ENCODE assay signal across 14 cellular contexts in genomic region chr2:195622966-195623365, GRCh38. TPM values are rescaled to one million over a fixed set of nuclear protein-coding genes. Genes with fewer than 3 reads are reported as not detected.
A peak's percentile ranks its signal among the peaks of the same experiment; 100 is the strongest.
DNase-seq lines count a peak whose midpoint lies in the region; ATAC-seq, FAIRE-seq and TF ChIP-seq lines count a peak whose summit lies in the region.
"Had no signal": no experiment of that assay in that cellular context is flagged by ENCODE, and none has a peak within 500 bp of the region (broad histone marks: within the 10 kb centered on the region; RNA-seq: fewer than 3 reads in every experiment).

No MANE protein-coding gene starts in this region.

- in situ Hi-C loops in HepG2 (cut with HindIII; ENCODE audit: extremely low pct_ligation_motif_present, low pct_unique_long_range_greater_than_20kb) (no loop called here), GM13976 (cut with MboI; ENCODE audit: low sequenced_read_pairs, unreplicated experiment) (no loop called here)

- H3K4me1 Mint-ChIP-seq in activated CD8-positive, alpha-beta T cell treated with anti-CD3 and anti-CD28 coated beads for 36 hours (ENCODE audit: low read depth) = peaks cover 6% of the 10 kb centered on the region

- DNase-seq in HepG2 (ENCODE audit: low spot score) (peak; percentile 30), right lobe of liver (no peak), RWPE2 (ENCODE audit: low spot score) (no peak), urothelium cell line (ENCODE audit: low spot score) (peak; percentile 39), GM13976 (ENCODE audit: low spot score) (no peak)
- DNase-seq in stimulated activated CD4-positive, alpha-beta T cell treated with anti-CD3 and anti-CD28 coated beads, Interleukin-1b, Interleukin-23, amount 100 ng/mL, for 48 hours = no peak
- DNase-seq in activated CD8-positive, alpha-beta T cell treated with anti-CD3 and anti-CD28 coated beads for 36 hours = no peak
- DNase-seq: activated CD4-positive, alpha-beta T cell treated with anti-CD3 and anti-CD28 coated beads for 4 hours; effector CD4-positive, alpha-beta T cell; islet precursor cell; uterus had no signal

- H3K27ac Mint-ChIP-seq in activated CD8-positive, alpha-beta T cell treated with anti-CD3 and anti-CD28 coated beads for 36 hours = no peak overlapping the region
- H3K27ac Mint-ChIP-seq: progenitor cell of endocrine pancreas had no signal

- H3K27me3 ChIP-seq in HepG2 (ENCODE audit: control insufficient read depth in 1 of 2, insufficient read depth in 2 of 2, low read length in 2 of 2) (peaks cover 0 to 3% of the 10 kb centered on the region in 2 experiments; a peak in 1 of 5 replicates), right lobe of liver (no peaks in the 10 kb centered on the region), RWPE2 (ENCODE audit: insufficient read depth, poor library complexity, severe bottlenecking) (no peaks in the 10 kb centered on the region)
- H3K27me3 ChIP-seq: gastroesophageal sphincter, uterus had no signal

- ATAC-seq in HepG2 = no peak; the same call in 2 of the 3 replicates
- no peak for ATAC-seq in right lobe of liver
- ATAC-seq in HG02981 (IDR thresholded peaks at IDR 0.05; ENCODE audit: unreplicated experiment) = peak; percentile 80
- ATAC-seq in RWPE2 (ENCODE audit: low read depth) = peak; percentile 98
- ATAC-seq in activated CD8-positive, alpha-beta T cell treated with anti-CD3 and anti-CD28 coated beads for 36 hours = no peak
- ATAC-seq: gastroesophageal sphincter had no signal

- intact Hi-C loops in HepG2 (cut with micrococcal nuclease; ENCODE audit: unreplicated experiment) (no loop called here), right lobe of liver (cut with DNase I) (no loop called here)
- intact Hi-C loops in activated CD8-positive, alpha-beta T cell treated with anti-CD3 and anti-CD28 coated beads for 36 hours (cut with micrococcal nuclease) = no loop called here

- no peak overlapping the region for H3K4me3 Mint-ChIP-seq in activated CD8-positive, alpha-beta T cell treated with anti-CD3 and anti-CD28 coated beads for 36 hours

- no peak overlapping the region for H2AFZ ChIP-seq in HepG2 (ENCODE audit: low read length)

- no TSS peak for BruUV-seq in HepG2 (replicated peaks; lab: Mats Ljungman, UMichigan)

- no peaks in the 10 kb centered on the region; the same call in 1 of the 2 replicates for H3K4me1 ChIP-seq in HepG2 (ENCODE audit: insufficient read depth, low read length)
- no peaks in the 10 kb centered on the region for H3K4me1 ChIP-seq in right lobe of liver
- H3K4me1 ChIP-seq in RWPE2 (ENCODE audit: insufficient read depth, poor library complexity, severe bottlenecking) = peaks cover 15% of the 10 kb centered on the region
- H3K4me1 ChIP-seq: gastroesophageal sphincter, uterus had no signal

- H3K79me2 ChIP-seq in HepG2 (ENCODE audit: insufficient read depth, low read length) = no peaks in the 10 kb centered on the region

- no peak overlapping the region for H3K9ac ChIP-seq in HepG2 (ENCODE audit: insufficient read depth, low read depth, low read length)

- no peaks in the 10 kb centered on the region for H4K20me1 ChIP-seq in HepG2 (ENCODE audit: insufficient read depth, low read length)

- H3K36me3 ChIP-seq in HepG2 (replicated peaks in 1 of 2; ENCODE audit: control insufficient read depth in 1 of 2, insufficient read depth in 2 of 2, low read length in 2 of 2) (no peaks in the 10 kb centered on the region), right lobe of liver (no peaks in the 10 kb centered on the region), RWPE2 (ENCODE audit: low read depth) (no peaks in the 10 kb centered on the region)
- H3K36me3 ChIP-seq: gastroesophageal sphincter, uterus had no signal

- no peak overlapping the region for H3K27ac ChIP-seq in HepG2 (ENCODE audit: extremely low read length, insufficient read depth, low read length)
- no peak overlapping the region for H3K27ac ChIP-seq in right lobe of liver
- H3K27ac ChIP-seq in RWPE2 (ENCODE audit: poor library complexity, severe bottlenecking) = peak overlapping the region; percentile 80
- H3K27ac ChIP-seq: gastroesophageal sphincter, uterus had no signal

- H3K36me3 Mint-ChIP-seq in activated CD8-positive, alpha-beta T cell treated with anti-CD3 and anti-CD28 coated beads for 36 hours (ENCODE audit: low read depth) = no peaks in the 10 kb centered on the region

- no peak for TF ChIP-seq EP300 in HepG2 (IDR thresholded peaks at IDR 0.05; ENCODE audit: low read depth in 2 of 2, low read length in 2 of 2)
- no peak for TF ChIP-seq EP300 in HepG2 (CRISPR knock-in tag; IDR thresholded peaks at IDR 0.05; ENCODE audit: borderline replicate concordance)

- no peak for TF ChIP-seq RAD21 in HepG2 (CRISPR knock-in tag; IDR thresholded peaks at IDR 0.05)

- H3K9me3 ChIP-seq in HepG2 (ENCODE audit: low read length) (no peaks in the 10 kb centered on the region), right lobe of liver (no peaks in the 10 kb centered on the region), RWPE2 (ENCODE audit: severe bottlenecking) (no peaks in the 10 kb centered on the region)
- H3K9me3 ChIP-seq: gastroesophageal sphincter, uterus had no signal

- TF ChIP-seq CTCF in HepG2 (CRISPR knock-in tag; IDR thresholded peaks at IDR 0.05) (no peak), right lobe of liver (IDR thresholded peaks at IDR 0.05) (no peak), RWPE2 (IDR thresholded peaks at IDR 0.05; ENCODE audit: poor library complexity, severe bottlenecking) (no peak), GM13976 (IDR thresholded peaks at IDR 0.05; ENCODE audit: borderline replicate concordance, control extremely low read depth, extremely low read depth, insufficient read depth, missing control alignments) (no peak)
- no peak for TF ChIP-seq CTCF in activated CD8-positive, alpha-beta T cell treated with anti-CD3 and anti-CD28 coated beads for 36 hours (IDR thresholded peaks at IDR 0.05)

- no peak for TF ChIP-seq POLR2A in HepG2 (IDR thresholded peaks at IDR 0.05; ENCODE audit: insufficient read depth in 1 of 2, low read depth in 2 of 2, low read length in 2 of 2)
- TF ChIP-seq POLR2A in right lobe of liver (IDR thresholded peaks at IDR 0.05) = no peak

- H3K9me3 Mint-ChIP-seq in activated CD8-positive, alpha-beta T cell treated with anti-CD3 and anti-CD28 coated beads for 36 hours = no peaks in the 10 kb centered on the region

- no peak for FAIRE-seq in HepG2 (lab: Jason Lieb, UNC)
- no peak for FAIRE-seq in urothelium cell line (lab: Jason Lieb, UNC)

- H3K4me3 ChIP-seq in HepG2 (replicated peaks in 1 of 3; ENCODE audit: insufficient read depth in 1 of 3, low read depth in 2 of 3, low read length in 3 of 3) (no peak overlapping the region), right lobe of liver (no peak overlapping the region), RWPE2 (ENCODE audit: severe bottlenecking) (no peak overlapping the region)
- H3K4me3 ChIP-seq: gastroesophageal sphincter, uterus had no signal

- CTCF ChIA-PET in HepG2 (lab: Yijun Ruan, JAX; ENCODE audit: low intra/inter-chr PET ratio, low total read pairs) = no interaction called here
- CTCF ChIA-PET in activated CD8-positive, alpha-beta T cell treated with anti-CD3 and anti-CD28 coated beads for 36 hours (lab: Charles Lee) = interaction anchor here (0.6 to 1.5 kb wide), 2 partner anchors 15 to 30 kb away, joined by 3 to 4 read pairs; no protein-coding TSS in a partner anchor

- no peaks in the 10 kb centered on the region for H3K27me3 Mint-ChIP-seq in activated CD8-positive, alpha-beta T cell treated with anti-CD3 and anti-CD28 coated beads for 36 hours
- H3K27me3 Mint-ChIP-seq: progenitor cell of endocrine pancreas had no signal

- no peak overlapping the region for H3K4me2 ChIP-seq in HepG2 (ENCODE audit: low read depth, low read length)

- POLR2A ChIA-PET in HepG2 (lab: Yijun Ruan, JAX) = no interaction called here
- POLR2A ChIA-PET in activated CD8-positive, alpha-beta T cell treated with anti-CD3 and anti-CD28 coated beads for 36 hours (lab: Charles Lee) = no interaction called here

TF ChIP-seq in HepG2, 621 proteins besides CTCF, POLR2A, EP300 and RAD21:
- TF ChIP-seq ZNF615 (CRISPR knock-in tag; IDR thresholded peaks at IDR 0.05; ENCODE audit: borderline replicate concordance) (no peak), NAIF1 (CRISPR knock-in tag; IDR thresholded peaks at IDR 0.05; ENCODE audit: borderline replicate concordance) (no peak), ELF3 (CRISPR knock-in tag; IDR thresholded peaks at IDR 0.05) (no peak), ARNT2 (CRISPR knock-in tag; IDR thresholded peaks at IDR 0.05; ENCODE audit: low read depth) (no peak), SOX13 (IDR thresholded peaks at IDR 0.05) (no peak), SOX13 (CRISPR knock-in tag; conservative IDR thresholded peaks at IDR 0.05 in 1 of 2, IDR thresholded peaks at IDR 0.05 in 1 of 2) (0 out of 4 replicates have a peak, but pooled peaks of 1 of the 2 experiments have one; percentile 25)

RNA-seq across cellular contexts. Expression of gene SLC39A10, which starts 34.1 kb away (rescaled TPM):
- 7.2 and 13.2 TPM in 2 replicates for total RNA-seq in HepG2 (2016; rRNA removed; fragmentation: Illumina TruSeq; extraction: Trizol)
- 2.7 and 4.0 TPM in 2 replicates for total RNA-seq in HepG2 (2016; cell fraction: cytosol; rRNA removed; fragmentation: Illumina TruSeq; extraction: Trizol; ENCODE audit: low read depth)
- total RNA-seq in HepG2 (2016; cell fraction: insoluble cytoplasmic fraction; rRNA removed; fragmentation: Illumina TruSeq; extraction: Trizol) = 7.2 and 12.7 TPM in 2 replicates
- 3.5 and 4.7 TPM in 2 replicates for total RNA-seq in HepG2 (2016; cell fraction: membrane; rRNA removed; fragmentation: Illumina TruSeq; extraction: Trizol)
- total RNA-seq in HepG2 (2016; cell fraction: nucleus; rRNA removed; fragmentation: Illumina TruSeq; extraction: Trizol) = 17.2 and 19.6 TPM in 2 replicates
- polyA plus RNA-seq in HepG2 (2011; rRNA removed) = 21.0 and 21.3 TPM in 2 replicates
- 8.3 and 17.1 TPM in 2 replicates for polyA plus RNA-seq in HepG2 (2011; cell fraction: cytosol; rRNA removed)
- 9.1 and 12.0 TPM in 2 replicates for polyA plus RNA-seq in HepG2 (2011; cell fraction: nucleus; rRNA removed)
- 22.8 and 23.0 TPM in 2 replicates for polyA plus RNA-seq in HepG2 (2012)
- polyA plus RNA-seq in HepG2 (2016; cell fraction: cytosol; fragmentation: Illumina TruSeq; extraction: Trizol; ENCODE audit: low read depth) = 0.12 and 0.20 TPM in 2 replicates
- polyA plus RNA-seq in HepG2 (2016; cell fraction: insoluble cytoplasmic fraction; fragmentation: Illumina TruSeq; extraction: Trizol; ENCODE audit: low read depth) = 3.7 and 3.8 TPM in 2 replicates
- polyA plus RNA-seq in HepG2 (2016; cell fraction: membrane; fragmentation: Illumina TruSeq; extraction: Trizol; ENCODE audit: low read depth) = 1.0 and 1.3 TPM in 2 replicates
- 11.1 TPM in 2 replicates for polyA plus RNA-seq in HepG2 (2016; cell fraction: nucleus; fragmentation: Illumina TruSeq; extraction: Trizol; ENCODE audit: insufficient read depth, low read depth)
- polyA minus RNA-seq in HepG2 (2011; rRNA and poly(A)+ RNA removed; ENCODE audit: low replicate concordance) = 53.0 and 116 TPM in 2 replicates
- polyA minus RNA-seq in HepG2 (2011; cell fraction: cytosol; rRNA and poly(A)+ RNA removed) = 43.8 and 58.0 TPM in 2 replicates
- 52.9 and 81.2 TPM in 2 replicates for polyA minus RNA-seq in HepG2 (2011; cell fraction: nucleus; rRNA and poly(A)+ RNA removed)
- total RNA-seq in right lobe of liver = 1 to 10 TPM; 3.5 to 5.2 (median 4.6) TPM
- 10 to 100 TPM; 25.6 to 25.8 TPM for total RNA-seq in activated CD8-positive, alpha-beta T cell treated with anti-CD3 and anti-CD28 coated beads for 36 hours

Comparison
In these comparisons a context has a peak if more than half of its experiments do, and no peak if none do; other contexts are left out.
1. DNase-seq: peak in HepG2 (single experiment) and urothelium cell line (single experiment); none in right lobe of liver (0 of 3), RWPE2 (single experiment), stimulated activated CD4-positive, alpha-beta T cell treated with anti-CD3 and anti-CD28 coated beads, Interleukin-1b, Interleukin-23, amount 100 ng/mL, for 48 hours (single experiment), activated CD8-positive, alpha-beta T cell treated with anti-CD3 and anti-CD28 coated beads for 36 hours (single experiment) and GM13976 (single experiment).
2. ATAC-seq: peak in HG02981 (single experiment) and RWPE2 (single experiment); none in HepG2 (single experiment), right lobe of liver (0 of 4) and activated CD8-positive, alpha-beta T cell treated with anti-CD3 and anti-CD28 coated beads for 36 hours (single experiment).